Comparison of ENCODE assay signal across 21 cellular contexts in the genomic region with DNA sequence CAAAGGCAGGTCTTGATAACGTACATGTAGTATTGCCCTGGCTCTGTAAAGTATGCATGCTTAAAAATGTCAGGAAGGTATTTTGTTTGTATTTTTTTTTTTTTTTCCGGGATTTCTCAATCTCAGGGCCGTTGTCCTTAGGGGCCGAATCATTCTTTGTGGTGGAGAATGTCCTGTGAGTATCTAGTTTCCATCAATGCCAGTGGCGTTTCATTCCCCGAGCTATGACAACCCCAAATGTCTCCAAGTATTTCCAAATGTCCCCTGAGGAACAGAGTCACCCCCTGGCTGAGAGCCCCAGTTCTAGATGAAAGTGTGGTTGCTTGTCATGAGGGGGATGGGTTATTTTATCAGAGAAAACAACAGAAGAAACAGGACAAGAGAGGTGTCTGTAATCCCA.
DNase-seq lines count a peak whose midpoint lies in the region; ATAC-seq and TF ChIP-seq lines count a peak whose summit lies in the region.
"Had no signal": no experiment of that assay in that cellular context is flagged by ENCODE, and none has a peak within 500 bp of the region (broad histone marks: within the 10 kb centered on the region; RNA-seq: fewer than 3 reads in every experiment).

No MANE protein-coding gene starts in this region.

- no peak overlapping the region for H3K9ac ChIP-seq in mammary epithelial cell (ENCODE audit: insufficient read depth, low read length)
- peak overlapping the region; percentile 47 for H3K9ac ChIP-seq in adipocyte (ENCODE audit: low read length)
- no peak overlapping the region for H3K9ac ChIP-seq in mesendoderm (ENCODE audit: low read length)

- no peak overlapping the region for H2AFZ ChIP-seq in mammary epithelial cell (ENCODE audit: low read depth, low read length)
- H2AFZ ChIP-seq: GM23338 had no signal

- no peak overlapping the region for H3K18ac ChIP-seq in mesendoderm (ENCODE audit: low read length)

- 11% methylated on average over 6 of the region's 6 CpGs for WGBS in mammary epithelial cell (ENCODE audit: low coverage, missing lambda C conversion rate)
- WGBS in lower leg skin, 2 donors, result 29 to 39% methylated on average over 6 of the region's 6 CpGs
- WGBS in mesendoderm (ENCODE audit: extremely low coverage, insufficient coverage, low lambda C conversion rate), result no CpG with 5 or more reads among the region's 6 CpGs

- H2BK5ac ChIP-seq in mesendoderm (ENCODE audit: low read length), result no peak overlapping the region

- no peaks in the 10 kb centered on the region for H3K9me3 ChIP-seq in mammary epithelial cell (replicated peaks; ENCODE audit: insufficient read depth, low read length)
- no peaks in the 10 kb centered on the region for H3K9me3 ChIP-seq in adipocyte (ENCODE audit: control insufficient read depth, low read length)
- H3K9me3 ChIP-seq: suprapubic skin had no signal

- peaks cover under 1% of the 10 kb centered on the region for H3K79me2 ChIP-seq in mammary epithelial cell (ENCODE audit: insufficient read depth, low read length)
- H3K79me2 ChIP-seq in mesendoderm (ENCODE audit: control insufficient read depth, insufficient read depth, low read length), result no peaks in the 10 kb centered on the region

- no peaks in the 10 kb centered on the region for H3K27me3 Mint-ChIP-seq in MCF 10A (ENCODE audit: insufficient read depth, unreplicated experiment)
- H3K27me3 Mint-ChIP-seq: activated naive CD4-positive, alpha-beta T cell treated with anti-CD3 and anti-CD28 coated beads, Interleukin-2, amount 50 U/mL, for 24 hours had no signal

- H2BK15ac ChIP-seq in mesendoderm (replicated peaks; ENCODE audit: low read depth), result no peak overlapping the region

- no peak for ATAC-seq in esophagus mucosa
- ATAC-seq: GM23338, left lobe of liver had no signal

- H3K4me3 Mint-ChIP-seq in MCF 10A (ENCODE audit: unreplicated experiment), result no peak overlapping the region
- H3K4me3 Mint-ChIP-seq: activated naive CD4-positive, alpha-beta T cell treated with anti-CD3 and anti-CD28 coated beads, Interleukin-2, amount 50 U/mL, for 24 hours; GM23338 had no signal

- H3K4me2 ChIP-seq in mammary epithelial cell (ENCODE audit: insufficient read depth, low read depth, low read length) (no peak overlapping the region), mesendoderm (ENCODE audit: low read length) (no peak overlapping the region)
- H3K4me2 ChIP-seq: GM23338 had no signal

- no TSS peak for BruUV-seq in MCF 10A (replicated peaks; lab: Mats Ljungman, UMichigan)
- BruUV-seq in mammary epithelial cell (replicated peaks; lab: Mats Ljungman, UMichigan), result no TSS peak

- H3K4me1 Mint-ChIP-seq in MCF 10A (ENCODE audit: insufficient read depth, unreplicated experiment), result peaks cover 14% of the 10 kb centered on the region

- H4K20me1 ChIP-seq in mammary epithelial cell (ENCODE audit: insufficient read depth, low read length), result no peaks in the 10 kb centered on the region

- H3K36me3 ChIP-seq in mammary epithelial cell (ENCODE audit: insufficient read depth, low read length) (no peaks in the 10 kb centered on the region), adipocyte (ENCODE audit: control insufficient read depth, insufficient read depth, low read length, severe bottlenecking) (no peaks in the 10 kb centered on the region), mesendoderm (ENCODE audit: control insufficient read depth, insufficient read depth, low read length) (no peaks in the 10 kb centered on the region)
- H3K36me3 ChIP-seq: suprapubic skin had no signal

- in situ Hi-C loops in mammary epithelial cell (cut with MboI; ENCODE audit: low sequenced_read_pairs in 2 of 2), result no loop called here

- H3K27ac ChIP-seq in mammary epithelial cell (ENCODE audit: insufficient read depth, low read depth, low read length) (no peak overlapping the region), mesendoderm (ENCODE audit: low read depth, low read length) (no peak overlapping the region)
- H3K27ac ChIP-seq: 22Rv1, coronary artery had no signal

- H3K27ac Mint-ChIP-seq in MCF 10A (ENCODE audit: low read depth, unreplicated experiment), result no peak overlapping the region
- H3K27ac Mint-ChIP-seq: activated naive CD4-positive, alpha-beta T cell treated with anti-CD3 and anti-CD28 coated beads, Interleukin-2, amount 50 U/mL, for 24 hours; GM23338 had no signal

- H3K4me1 ChIP-seq in mammary epithelial cell (ENCODE audit: insufficient read depth, low read length) (peaks cover under 1% of the 10 kb centered on the region), adipocyte (ENCODE audit: control insufficient read depth, insufficient read depth, low read length) (peaks cover 22% of the 10 kb centered on the region), mesendoderm (ENCODE audit: control insufficient read depth, low read depth, low read length) (no peaks in the 10 kb centered on the region)

- no peak for TF ChIP-seq CTCF in MCF 10A (IDR thresholded peaks at IDR 0.05; ENCODE audit: unreplicated experiment)
- no peak for TF ChIP-seq CTCF in mammary epithelial cell (conservative IDR thresholded peaks at IDR 0.05 in 1 of 2, IDR thresholded peaks at IDR 0.05 in 1 of 2; ENCODE audit: extremely low read depth in 1 of 2, insufficient read depth in 1 of 2, low read depth in 1 of 2, low read length in 2 of 2)
- no peak for TF ChIP-seq CTCF in lower leg skin (IDR thresholded peaks at IDR 0.05)

- POLR2A ChIA-PET in MCF 10A (lab: Yijun Ruan, JAX), result no interaction called here

- H3K79me1 ChIP-seq in mesendoderm (ENCODE audit: low read length), result no peaks in the 10 kb centered on the region

- H2BK120ac ChIP-seq in mesendoderm (ENCODE audit: low read depth, low read length), result no peak overlapping the region

- no peak overlapping the region for H3K4me3 ChIP-seq in mammary epithelial cell (replicated peaks in 1 of 3; ENCODE audit: insufficient read depth in 1 of 3, low read depth in 2 of 3, low read length in 3 of 3)
- peak overlapping the region; percentile 46 for H3K4me3 ChIP-seq in adipocyte (ENCODE audit: low read length)
- H3K4me3 ChIP-seq in lower leg skin (ENCODE audit: low read depth, poor library complexity, severe bottlenecking), result no peak overlapping the region
- no peak overlapping the region for H3K4me3 ChIP-seq in mesendoderm (ENCODE audit: low read length)
- H3K4me3 ChIP-seq: coronary artery, GM23338, suprapubic skin had no signal

- H3K4ac ChIP-seq in mesendoderm (ENCODE audit: low read depth, low read length), result no peak overlapping the region

- DNase-seq in MCF 10A (ENCODE audit: unreplicated experiment), result peak; percentile 48
- DNase-seq in mammary epithelial cell, result no peak
- DNase-seq in adipocyte (ENCODE audit: low read depth), result peak; percentile 60
- peak; percentile 70 to 84 for DNase-seq in lower leg skin (ENCODE audit: low spot score in 2 of 2)
- no peak for DNase-seq in SKM-1 treated with dmso at 0.1 percent for 144 hours (lab: John Stamatoyannopoulos, UW; ENCODE audit: unreplicated experiment)
- no peak for DNase-seq in NCI-H2029 (lab: John Stamatoyannopoulos, UW)
- no peak for DNase-seq in mesendoderm
- DNase-seq: activated CD4-positive, CD25-positive, alpha-beta regulatory T cell; activated T-cell treated with anti-CD3 and anti-CD28 coated beads, Interleukin-2, amount 50 U/mL, for 48 hours; MV-4-11; NCI-H2029 treated with DMSO at 0.1 percent for 48 hours; NCI-H446 treated with DMSO at 0.1 percent for 48 hours; SHP77 treated with DMSO at 0.1 percent for 48 hours; stimulated activated CD8-positive, alpha-beta memory T cell treated with anti-CD3 and anti-CD28 coated beads, Interleukin-4, amount 100 ng/mL, for 48 hours had no signal

- CTCF ChIA-PET in MCF 10A (lab: Yijun Ruan, JAX), result interaction anchor here (0.9 to 1.2 kb wide), 2 partner anchors 26 to 95 kb away, joined by 3 to 6 read pairs; no protein-coding TSS in a partner anchor
- CTCF ChIA-PET in mammary epithelial cell (lab: Charles Lee; ENCODE audit: low non-redundant PET), result no interaction called here

- dilution Hi-C loops in mammary epithelial cell (cut with HindIII; ENCODE audit: low sequenced_read_pairs), result no loop called here

- intact Hi-C loops in MCF 10A (cut with micrococcal nuclease), result no loop called here
- intact Hi-C loops in mammary epithelial cell (cut with micrococcal nuclease), result no loop called here
- intact Hi-C loops in lower leg skin (cut with DNase I; ENCODE audit: low total_unique reads), result no loop called here

- H3K56ac ChIP-seq in mesendoderm (ENCODE audit: low read length), result no peak overlapping the region

- H4K5ac ChIP-seq in mesendoderm (ENCODE audit: low read length), result no peak overlapping the region

- TF ChIP-seq POLR2A in lower leg skin (IDR thresholded peaks at IDR 0.05), result no peak

- H3K9me3 Mint-ChIP-seq in MCF 10A (ENCODE audit: unreplicated experiment), result no peaks in the 10 kb centered on the region
- H3K9me3 Mint-ChIP-seq: activated naive CD4-positive, alpha-beta T cell treated with anti-CD3 and anti-CD28 coated beads, Interleukin-2, amount 50 U/mL, for 24 hours had no signal

- no peak overlapping the region for H2AK5ac ChIP-seq in mesendoderm (ENCODE audit: low read length)

- no peak overlapping the region for H4K8ac ChIP-seq in mesendoderm (ENCODE audit: low read depth, low read length)

- H3K23ac ChIP-seq in mesendoderm (ENCODE audit: low read length), result no peak overlapping the region

- H3K36me3 Mint-ChIP-seq in MCF 10A (ENCODE audit: insufficient read depth, unreplicated experiment), result peaks cover 6% of the 10 kb centered on the region
- H3K36me3 Mint-ChIP-seq: activated naive CD4-positive, alpha-beta T cell treated with anti-CD3 and anti-CD28 coated beads, Interleukin-2, amount 50 U/mL, for 24 hours had no signal

- no peaks in the 10 kb centered on the region for H3K27me3 ChIP-seq in mammary epithelial cell (ENCODE audit: insufficient read depth, low read length)
- H3K27me3 ChIP-seq in adipocyte (replicated peaks; ENCODE audit: control insufficient read depth, insufficient read depth, low read length), result no peaks in the 10 kb centered on the region
- H3K27me3 ChIP-seq in mesendoderm (ENCODE audit: insufficient read depth, low read length, poor library complexity), result no peaks in the 10 kb centered on the region
- H3K27me3 ChIP-seq: suprapubic skin had no signal

Comparison
In these comparisons a context has a peak if more than half of its experiments do, and no peak if none do; other contexts are left out.
1. DNase-seq: peak in MCF 10A (single experiment), adipocyte (single experiment) and lower leg skin (2 of 2); none in mammary epithelial cell (single experiment), SKM-1 treated with dmso at 0.1 percent for 144 hours (single experiment), NCI-H2029 (single experiment) and mesendoderm (single experiment).